Comparison of ENCODE assay signal across 10 cellular contexts in genomic region chr6:29977425-29977727, GRCh38. TPM values are rescaled to one million over a fixed set of nuclear protein-coding genes. Genes with fewer than 3 reads are reported as not detected.
DNase-seq lines count a peak whose midpoint lies in the region; ATAC-seq, FAIRE-seq and TF ChIP-seq lines count a peak whose summit lies in the region.
"Had no signal": no experiment of that assay in that cellular context is flagged by ENCODE, and none has a peak within 500 bp of the region (broad histone marks: within the 10 kb centered on the region; RNA-seq: fewer than 3 reads in every experiment).

No MANE protein-coding gene starts in this region.

- no peak overlapping the region for H3K27ac Mint-ChIP-seq in T-helper 2 cell treated with Interferon-gamma antibody and Interleukin-4, amounts not matched to agents 5 μg/mL and 100 μg/mL, for 36 hours

- no peaks in the 10 kb centered on the region for H3K36me3 ChIP-seq in HepG2 (replicated peaks in 1 of 2; ENCODE audit: control insufficient read depth in 1 of 2, insufficient read depth in 2 of 2, low read length in 2 of 2)
- no peaks in the 10 kb centered on the region for H3K36me3 ChIP-seq in stomach smooth muscle (ENCODE audit: control insufficient read depth in 2 of 2, insufficient read depth in 2 of 2, low read length in 2 of 2)

- peaks cover 2% of the 10 kb centered on the region for H3K36me3 Mint-ChIP-seq in T-helper 2 cell treated with Interferon-gamma antibody and Interleukin-4, amounts not matched to agents 5 μg/mL and 100 μg/mL, for 36 hours (ENCODE audit: low read depth)

- FAIRE-seq in HepG2 (lab: Jason Lieb, UNC), result no peak
- FAIRE-seq: A204.1 had no signal

- H3K4me3 ChIP-seq in astrocyte of the spinal cord (ENCODE audit: low read depth, low read length) (peak overlapping the region; percentile 39), HepG2 (replicated peaks in 1 of 3; ENCODE audit: insufficient read depth in 1 of 3, low read depth in 2 of 3, low read length in 3 of 3) (peak overlapping the region; percentile 54 to 76 (median 65)), stomach smooth muscle (ENCODE audit: low read length in 2 of 2) (peak overlapping the region; percentile 82 to 87)

- DNase-seq in T-helper 2 cell treated with Interferon-gamma antibody and Interleukin-4, amounts not matched to agents 5 μg/mL and 100 μg/mL, for 36 hours (ENCODE audit: low spot score), result no peak
- DNase-seq in T-helper 2 cell, result no peak
- DNase-seq in astrocyte of the spinal cord (ENCODE audit: low read depth, low spot score), result no peak
- no peak for DNase-seq in HepG2 (ENCODE audit: low spot score)
- DNase-seq: NCI-H187 treated with DMSO at 0.1 percent for 48 hours had no signal

- in situ Hi-C loops in astrocyte of the spinal cord (cut with HindIII; ENCODE audit: low sequenced_read_pairs), result no loop called here
- in situ Hi-C loops in HepG2 (cut with HindIII; ENCODE audit: extremely low pct_ligation_motif_present, low pct_unique_long_range_greater_than_20kb), result no loop called here

- TF ChIP-seq POLR2A in HepG2 (IDR thresholded peaks at IDR 0.05; ENCODE audit: insufficient read depth in 1 of 2, low read depth in 2 of 2, low read length in 2 of 2), result no peak

- no peaks in the 10 kb centered on the region for H3K9me3 Mint-ChIP-seq in T-helper 2 cell treated with Interferon-gamma antibody and Interleukin-4, amounts not matched to agents 5 μg/mL and 100 μg/mL, for 36 hours

- H2AFZ ChIP-seq in HepG2 (ENCODE audit: low read length), result peak overlapping the region; percentile 7

- TF ChIP-seq CTCF in astrocyte of the spinal cord (IDR thresholded peaks at IDR 0.05; ENCODE audit: low read depth, low read length), result no peak
- TF ChIP-seq CTCF in HepG2 (CRISPR knock-in tag; IDR thresholded peaks at IDR 0.05), result no peak

- POLR2A ChIA-PET in HepG2 (lab: Yijun Ruan, JAX), result interaction anchor here (1.0 to 4.5 kb wide), 6 partner anchors 10 to 84 kb away, joined by 3 to 76 read pairs (median 4); partner anchors contain the start of gene POLR1H

- no peaks in the 10 kb centered on the region for H4K20me1 ChIP-seq in HepG2 (ENCODE audit: insufficient read depth, low read length)

- H3K9me3 ChIP-seq in HepG2 (ENCODE audit: low read length) (no peaks in the 10 kb centered on the region), stomach smooth muscle (ENCODE audit: control insufficient read depth in 2 of 2, low read length in 2 of 2) (no peaks in the 10 kb centered on the region)

- H3K4me3 Mint-ChIP-seq in T-helper 2 cell treated with Interferon-gamma antibody and Interleukin-4, amounts not matched to agents 5 μg/mL and 100 μg/mL, for 36 hours, result peak overlapping the region; percentile 85

- H3K27ac ChIP-seq in HepG2 (ENCODE audit: extremely low read length, insufficient read depth, low read length), result peak overlapping the region; percentile 76
- H3K27ac ChIP-seq in stomach smooth muscle (ENCODE audit: low read length), result peak overlapping the region; percentile 93

- no peak for TF ChIP-seq RAD21 in HepG2 (CRISPR knock-in tag; IDR thresholded peaks at IDR 0.05)

- H3K4me1 ChIP-seq in HepG2 (ENCODE audit: insufficient read depth, low read length), result peaks cover 44% of the 10 kb centered on the region
- peaks cover 15% of the 10 kb centered on the region for H3K4me1 ChIP-seq in stomach smooth muscle (ENCODE audit: control insufficient read depth, insufficient read depth, low read length)

- WGBS in HepG2 (ENCODE audit: low lambda C conversion rate), result 9% methylated on average over 4 of the region's 4 CpGs

- intact Hi-C loops in HepG2 (cut with micrococcal nuclease; ENCODE audit: unreplicated experiment), result loop anchor here (2.0 kb wide), 1 partner anchor 27 kb away; no protein-coding TSS in a partner anchor

- H3K27me3 ChIP-seq in HepG2 (ENCODE audit: control insufficient read depth in 1 of 2, insufficient read depth in 2 of 2, low read length in 2 of 2) (no peaks in the 10 kb centered on the region), stomach smooth muscle (ENCODE audit: control insufficient read depth in 1 of 2, insufficient read depth in 2 of 2, low read length in 2 of 2) (peaks cover 0 to 2% of the 10 kb centered on the region in 2 donors)

- BruUV-seq in HepG2 (replicated peaks; lab: Mats Ljungman, UMichigan), result TSS peak; percentile 91

- ATAC-seq in HepG2 (no peak), HG02840 (IDR thresholded peaks at IDR 0.05; ENCODE audit: low FRiP score, unreplicated experiment) (no peak), GM18868 (IDR thresholded peaks at IDR 0.05; ENCODE audit: unreplicated experiment) (no peak), HG03097 (IDR thresholded peaks at IDR 0.05; ENCODE audit: low FRiP score, unreplicated experiment) (no peak)

- no peak for TF ChIP-seq EP300 in HepG2 (IDR thresholded peaks at IDR 0.05; ENCODE audit: low read depth in 2 of 2, low read length in 2 of 2)
- no peak for TF ChIP-seq EP300 in HepG2 (CRISPR knock-in tag; IDR thresholded peaks at IDR 0.05; ENCODE audit: borderline replicate concordance)

- H3K9ac ChIP-seq in HepG2 (ENCODE audit: insufficient read depth, low read depth, low read length) (peak overlapping the region; percentile 72), stomach smooth muscle (ENCODE audit: low read length in 2 of 2) (peak overlapping the region; percentile 90 to 92)

- no peaks in the 10 kb centered on the region for H3K79me2 ChIP-seq in HepG2 (ENCODE audit: insufficient read depth, low read length)

- H3K4me2 ChIP-seq in HepG2 (ENCODE audit: low read depth, low read length), result peak overlapping the region; percentile 87

- H3K27me3 Mint-ChIP-seq in T-helper 2 cell treated with Interferon-gamma antibody and Interleukin-4, amounts not matched to agents 5 μg/mL and 100 μg/mL, for 36 hours (ENCODE audit: low read depth), result peaks cover 64% of the 10 kb centered on the region

- peaks cover 24% of the 10 kb centered on the region for H3K4me1 Mint-ChIP-seq in T-helper 2 cell treated with Interferon-gamma antibody and Interleukin-4, amounts not matched to agents 5 μg/mL and 100 μg/mL, for 36 hours (ENCODE audit: low read depth)

- CTCF ChIA-PET in HepG2 (lab: Yijun Ruan, JAX; ENCODE audit: low intra/inter-chr PET ratio, low total read pairs), result interaction anchor here (1.2 to 1.6 kb wide), 2 partner anchors 36 to 129 kb away, joined by 3 to 4 read pairs; no protein-coding TSS in a partner anchor

TF ChIP-seq in HepG2, 621 proteins besides CTCF, POLR2A, EP300 and RAD21 (continues in another document):
- no peak for TF ChIP-seq FOXJ3 (CRISPR knock-in tag; IDR thresholded peaks at IDR 0.05; ENCODE audit: borderline replicate concordance)
- 0 out of 2 replicates have a peak, but pooled peaks have one; percentile 5 for TF ChIP-seq CREM (IDR thresholded peaks at IDR 0.05)
- no peak for TF ChIP-seq CREM (CRISPR knock-in tag; IDR thresholded peaks at IDR 0.05)
- no peak for TF ChIP-seq ZFP36L2 (CRISPR knock-in tag; IDR thresholded peaks at IDR 0.05)
- 0 out of 2 replicates have a peak, but pooled peaks have one; percentile 0 for TF ChIP-seq ZNF567 (CRISPR knock-in tag; IDR thresholded peaks at IDR 0.05; ENCODE audit: borderline replicate concordance)
- TF ChIP-seq NCOA2 (CRISPR knock-in tag; IDR thresholded peaks at IDR 0.05), result 0 out of 2 replicates have a peak, but pooled peaks have one; percentile 2
- no peak for TF ChIP-seq JARID2 (CRISPR knock-in tag; IDR thresholded peaks at IDR 0.05; ENCODE audit: insufficient replicate concordance)
- 0 out of 2 replicates have a peak, but pooled peaks have one; percentile 6 for TF ChIP-seq ATF7 (IDR thresholded peaks at IDR 0.05)
- no peak for TF ChIP-seq ATF7 (CRISPR knock-in tag; IDR thresholded peaks at IDR 0.05)
- TF ChIP-seq ZNF18 (CRISPR knock-in tag; IDR thresholded peaks at IDR 0.05; ENCODE audit: insufficient replicate concordance), result peak; percentile 12

RNA-seq across cellular contexts. Expression of gene HLA-A, which starts 35.0 kb away (rescaled TPM):
- total RNA-seq in HepG2 (2016; rRNA removed; fragmentation: Illumina TruSeq; extraction: Trizol), result 131 and 345 TPM in 2 replicates
- total RNA-seq in HepG2 (2016; cell fraction: cytosol; rRNA removed; fragmentation: Illumina TruSeq; extraction: Trizol; ENCODE audit: low read depth), result 40.4 and 40.8 TPM in 2 replicates
- total RNA-seq in HepG2 (2016; cell fraction: insoluble cytoplasmic fraction; rRNA removed; fragmentation: Illumina TruSeq; extraction: Trizol), result 123 and 365 TPM in 2 replicates
- total RNA-seq in HepG2 (2016; cell fraction: membrane; rRNA removed; fragmentation: Illumina TruSeq; extraction: Trizol), result 56.7 and 57.0 TPM in 2 replicates
- total RNA-seq in HepG2 (2016; cell fraction: nucleus; rRNA removed; fragmentation: Illumina TruSeq; extraction: Trizol), result 268 and 300 TPM in 2 replicates
- 527 and 598 TPM in 2 replicates for polyA plus RNA-seq in HepG2 (2011; rRNA removed)
- 540 and 603 TPM in 2 replicates for polyA plus RNA-seq in HepG2 (2011; cell fraction: cytosol; rRNA removed)
- 321 and 388 TPM in 2 replicates for polyA plus RNA-seq in HepG2 (2011; cell fraction: nucleus; rRNA removed)
- polyA plus RNA-seq in HepG2 (2012), result 267 and 414 TPM in 2 replicates
- 46.2 and 49.2 TPM in 2 replicates for polyA plus RNA-seq in HepG2 (2016; cell fraction: cytosol; fragmentation: Illumina TruSeq; extraction: Trizol; ENCODE audit: low read depth)
- polyA plus RNA-seq in HepG2 (2016; cell fraction: insoluble cytoplasmic fraction; fragmentation: Illumina TruSeq; extraction: Trizol; ENCODE audit: low read depth), result 135 and 142 TPM in 2 replicates
- 49.9 and 54.4 TPM in 2 replicates for polyA plus RNA-seq in HepG2 (2016; cell fraction: membrane; fragmentation: Illumina TruSeq; extraction: Trizol; ENCODE audit: low read depth)
- polyA plus RNA-seq in HepG2 (2016; cell fraction: nucleus; fragmentation: Illumina TruSeq; extraction: Trizol; ENCODE audit: insufficient read depth, low read depth), result 529 and 565 TPM in 2 replicates
- 311 and 488 TPM in 2 replicates for polyA minus RNA-seq in HepG2 (2011; rRNA and poly(A)+ RNA removed; ENCODE audit: low replicate concordance)
- 211 and 252 TPM in 2 replicates for polyA minus RNA-seq in HepG2 (2011; cell fraction: cytosol; rRNA and poly(A)+ RNA removed)
- polyA minus RNA-seq in HepG2 (2011; cell fraction: nucleus; rRNA and poly(A)+ RNA removed), result 56.9 and 83.0 TPM in 2 replicates
